ENCODE assay signal across 1 cellular context in genomic region chr13:98267080-98267912, GRCh38.
TF ChIP-seq lines count a peak whose summit lies in the region.

No MANE protein-coding gene starts in this region.

TF ChIP-seq in HepG2, 621 proteins besides CTCF, POLR2A, EP300 and RAD21 (continued from another document and continues in another):
- TF ChIP-seq LCORL (IDR thresholded peaks at IDR 0.05): no peak
- TF ChIP-seq LCORL (CRISPR knock-in tag; IDR thresholded peaks at IDR 0.05): peak; percentile 75; the same call in 1 of the 2 replicates
- no peak for TF ChIP-seq ZNF615 (CRISPR knock-in tag; IDR thresholded peaks at IDR 0.05; ENCODE audit: borderline replicate concordance)
- TF ChIP-seq ATF7 (IDR thresholded peaks at IDR 0.05): no peak
- no peak for TF ChIP-seq ATF7 (CRISPR knock-in tag; IDR thresholded peaks at IDR 0.05)
- TF ChIP-seq GPN1 (CRISPR knock-in tag; IDR thresholded peaks at IDR 0.05; ENCODE audit: borderline replicate concordance): no peak
- no peak for TF ChIP-seq ZNF879 (CRISPR knock-in tag; IDR thresholded peaks at IDR 0.05)
- TF ChIP-seq TIGD3 (CRISPR knock-in tag; IDR thresholded peaks at IDR 0.05; ENCODE audit: borderline replicate concordance): no peak
- 0 out of 2 replicates have a peak, but pooled peaks have one; percentile 15 for TF ChIP-seq ZBTB26 (CRISPR knock-in tag; IDR thresholded peaks at IDR 0.05; ENCODE audit: borderline replicate concordance)
- no peak for TF ChIP-seq U2AF1 (optimal IDR thresholded peaks at IDR 0.05; ENCODE audit: low read depth, low read length)
- TF ChIP-seq PREB (CRISPR knock-in tag; IDR thresholded peaks at IDR 0.05): no peak
- no peak for TF ChIP-seq NR3C1 (CRISPR knock-in tag; IDR thresholded peaks at IDR 0.05)
- peak; percentile 63 for TF ChIP-seq PATZ1 (CRISPR knock-in tag; IDR thresholded peaks at IDR 0.05)
- TF ChIP-seq ZNF607 (CRISPR knock-in tag; IDR thresholded peaks at IDR 0.05; ENCODE audit: borderline replicate concordance): no peak
- peak; percentile 57 for TF ChIP-seq PPARG (CRISPR knock-in tag; conservative IDR thresholded peaks at IDR 0.05)
- no peak for TF ChIP-seq ZNF180 (CRISPR knock-in tag; IDR thresholded peaks at IDR 0.05; ENCODE audit: borderline replicate concordance, low read depth)
- no peak for TF ChIP-seq CHD4 (IDR thresholded peaks at IDR 0.05; ENCODE audit: borderline replicate concordance, low read length)
- TF ChIP-seq MLX (CRISPR knock-in tag; IDR thresholded peaks at IDR 0.05): peak; percentile 72
- TF ChIP-seq ZBTB2 (CRISPR knock-in tag; IDR thresholded peaks at IDR 0.05; ENCODE audit: low read depth): no peak
- TF ChIP-seq ZSCAN31 (CRISPR knock-in tag; IDR thresholded peaks at IDR 0.05; ENCODE audit: low read depth): no peak
- peak; percentile 10; the same call in 1 of the 2 replicates for TF ChIP-seq ZNF121 (CRISPR knock-in tag; IDR thresholded peaks at IDR 0.05)
- TF ChIP-seq PAF1 (CRISPR knock-in tag; IDR thresholded peaks at IDR 0.05): no peak
- no peak for TF ChIP-seq JARID2 (CRISPR knock-in tag; IDR thresholded peaks at IDR 0.05; ENCODE audit: insufficient replicate concordance)
- no peak for TF ChIP-seq ZBTB25 (CRISPR knock-in tag; IDR thresholded peaks at IDR 0.05)
- no peak for TF ChIP-seq NFE2L1 (CRISPR knock-in tag; IDR thresholded peaks at IDR 0.05; ENCODE audit: borderline replicate concordance)
- peak; percentile 49; the same call in 1 of the 2 replicates for TF ChIP-seq ARNTL (CRISPR knock-in tag; IDR thresholded peaks at IDR 0.05)
- peak; percentile 29; the same call in 1 of the 2 replicates for TF ChIP-seq ZBTB34 (CRISPR knock-in tag; IDR thresholded peaks at IDR 0.05)
- TF ChIP-seq ZNF563 (CRISPR knock-in tag; IDR thresholded peaks at IDR 0.05): no peak
- TF ChIP-seq GTF3A (CRISPR knock-in tag; conservative IDR thresholded peaks at IDR 0.05): no peak
- TF ChIP-seq RAD51 (IDR thresholded peaks at IDR 0.05; ENCODE audit: borderline replicate concordance): no peak
- TF ChIP-seq PCBP1 (IDR thresholded peaks at IDR 0.05; ENCODE audit: borderline replicate concordance, low read depth, low read length): no peak
- 0 out of 2 replicates have a peak, but pooled peaks have one; percentile 47 for TF ChIP-seq HIVEP1 (CRISPR knock-in tag; IDR thresholded peaks at IDR 0.05)
- no peak for TF ChIP-seq ZNF280D (CRISPR knock-in tag; IDR thresholded peaks at IDR 0.05)
- TF ChIP-seq STAG1 (CRISPR knock-in tag; IDR thresholded peaks at IDR 0.05): peak; percentile 2; the same call in 1 of the 2 replicates
- no peak; the same call in 1 of the 2 replicates for TF ChIP-seq ZSCAN22 (CRISPR knock-in tag; IDR thresholded peaks at IDR 0.05)
- no peak for TF ChIP-seq CEBPB (IDR thresholded peaks at IDR 0.05; ENCODE audit: borderline replicate concordance, low read depth, low read length)
- TF ChIP-seq HMGXB4 (CRISPR knock-in tag; IDR thresholded peaks at IDR 0.05; ENCODE audit: borderline replicate concordance in 1 of 2, low read depth in 1 of 2): peak in 1 of 2 experiments; percentile 18; a peak in 2 of 4 replicates
- no peak; the same call in 1 of the 2 replicates for TF ChIP-seq ZHX1 (CRISPR knock-in tag; IDR thresholded peaks at IDR 0.05; ENCODE audit: low read depth)
- peak; percentile 73 for TF ChIP-seq ZFY (CRISPR knock-in tag; IDR thresholded peaks at IDR 0.05)
- TF ChIP-seq SMC3 (IDR thresholded peaks at IDR 0.05; ENCODE audit: low read length): peak; percentile 10; the same call in 1 of the 2 replicates
- no peak for TF ChIP-seq GTF2F1 (IDR thresholded peaks at IDR 0.05; ENCODE audit: low read length)
- no peak for TF ChIP-seq ZNF772 (CRISPR knock-in tag; IDR thresholded peaks at IDR 0.05)
- TF ChIP-seq CENPT (CRISPR knock-in tag; IDR thresholded peaks at IDR 0.05; ENCODE audit: low read depth): no peak
- no peak for TF ChIP-seq ZNF496 (CRISPR knock-in tag; IDR thresholded peaks at IDR 0.05; ENCODE audit: insufficient replicate concordance)
- no peak for TF ChIP-seq TBP (CRISPR knock-in tag; IDR thresholded peaks at IDR 0.05)
